Comparison of ENCODE assay signal across 1 cellular context in genomic region chr1:231893400-231894102, GRCh38.
TF ChIP-seq lines count a peak whose summit lies in the region.

No MANE protein-coding gene starts in this region.

TF ChIP-seq in HEK293, 187 proteins besides CTCF, POLR2A, EP300 and RAD21 (continued from another document):
- TF ChIP-seq ZNF211 (tag by site-specific recombination; IDR thresholded peaks at IDR 0.05; ENCODE audit: low read depth) (0 out of 2 replicates have a peak, but pooled peaks have one; percentile 37), ZNF214 (tag by site-specific recombination; IDR thresholded peaks at IDR 0.05; ENCODE audit: borderline replicate concordance) (peak; percentile 100), ZNF610 (tag by site-specific recombination; IDR thresholded peaks at IDR 0.05; ENCODE audit: borderline replicate concordance) (no peak)
